In genomic region chr17:34979650-34980352, GRCh38 we compare ENCODE assay signal across 8 cellular contexts. TPM values are rescaled to one million over a fixed set of nuclear protein-coding genes. Genes with fewer than 3 reads are reported as not detected.
A peak's percentile ranks its signal among the peaks of the same experiment; 100 is the strongest.
DNase-seq lines count a peak whose midpoint lies in the region; ATAC-seq and TF ChIP-seq lines count a peak whose summit lies in the region.

No MANE protein-coding gene starts in this region.

- TF ChIP-seq CTCF in left lung (IDR thresholded peaks at IDR 0.05) (no peak), type B pancreatic cell (conservative IDR thresholded peaks at IDR 0.05) (no peak)

- H3K27me3 ChIP-seq in adipocyte (replicated peaks; ENCODE audit: control insufficient read depth, insufficient read depth, low read length) (no peaks in the 10 kb centered on the region), left lung (no peaks in the 10 kb centered on the region)

- intact Hi-C loops in left lung (cut with DNase I), result no loop called here

- no peaks in the 10 kb centered on the region for H3K36me3 ChIP-seq in adipocyte (ENCODE audit: control insufficient read depth, insufficient read depth, low read length, severe bottlenecking)
- peaks cover 0 to 4% of the 10 kb centered on the region in 2 donors for H3K36me3 ChIP-seq in left lung

- peak overlapping the region; percentile 93 for H3K4me3 Mint-ChIP-seq in type B pancreatic cell

- peaks cover 36% of the 10 kb centered on the region for H3K4me1 Mint-ChIP-seq in type B pancreatic cell (ENCODE audit: unreplicated experiment)

- H3K27ac ChIP-seq in left lung, result peak overlapping the region; percentile 99

- no peaks in the 10 kb centered on the region for H3K9me3 Mint-ChIP-seq in type B pancreatic cell

- H3K27ac Mint-ChIP-seq in type B pancreatic cell, result peak overlapping the region; percentile 97

- H3K4me1 ChIP-seq in adipocyte (ENCODE audit: control insufficient read depth, insufficient read depth, low read length) (peaks cover 18% of the 10 kb centered on the region), left lung (peaks cover 10 to 40% of the 10 kb centered on the region in 2 donors)

- DNase-seq in A172 (ENCODE audit: low spot score) (peak; percentile 11), HCEC 1CT (peak; percentile 10), adipocyte (ENCODE audit: low read depth) (peak; percentile 27), left lung (no peak), type B pancreatic cell (ENCODE audit: extremely low spot score, unreplicated experiment) (no peak), islet precursor cell (no peak), dedifferentiated amniotic fluid mesenchymal stem cell (ENCODE audit: extremely low spot score) (no peak)
- DNase-seq in stimulated activated CD4-positive, alpha-beta T cell treated with anti-CD3 and anti-CD28 coated beads, Interleukin-2, amount 100 ng/mL, for 48 hours, result no peak

- H3K27me3 Mint-ChIP-seq in type B pancreatic cell, result peaks cover 3% of the 10 kb centered on the region

- peaks cover 17% of the 10 kb centered on the region for H3K36me3 Mint-ChIP-seq in type B pancreatic cell

- H3K4me3 ChIP-seq in adipocyte (ENCODE audit: low read length) (peak overlapping the region; percentile 84), left lung (peak overlapping the region; percentile 88 to 93)

- H3K9ac ChIP-seq in adipocyte (ENCODE audit: low read length), result peak overlapping the region; percentile 96

- no peaks in the 10 kb centered on the region for H3K9me3 ChIP-seq in adipocyte (ENCODE audit: control insufficient read depth, low read length)
- no peaks in the 10 kb centered on the region for H3K9me3 ChIP-seq in left lung

- ATAC-seq in left lung, result no peak

RNA-seq across cellular contexts. Expression of gene LIG3, which starts 0.5 kb away (rescaled TPM):
- 41.5 and 52.0 TPM in 2 replicates for total RNA-seq in A172 (2014; rRNA removed; shearing (Covaris generic))
- total RNA-seq in left lung (10 to 100 TPM; 27.5 to 30.1 TPM), type B pancreatic cell (ENCODE audit: low replicate concordance) (52.6 and 73.0 TPM in 2 replicates)

RNA-seq across cellular contexts. Expression of gene ZNF830, which starts 18.5 kb away (rescaled TPM):
- total RNA-seq in A172 (2014; rRNA removed; shearing (Covaris generic)), result 17.6 and 25.4 TPM in 2 replicates
- total RNA-seq in left lung (10 to 100 TPM; 11.8 to 11.9 TPM), type B pancreatic cell (ENCODE audit: low replicate concordance) (21.9 and 22.8 TPM in 2 replicates)

RNA-seq across cellular contexts. Expression of gene CCT6B, which starts 18.5 kb away (rescaled TPM):
- total RNA-seq in A172 (2014; rRNA removed; shearing (Covaris generic)), result 4.5 and 5.0 TPM in 2 replicates
- total RNA-seq in left lung (1 to 10 TPM in 1 of 2 donors, under 1 TPM in 1; 0.58 to 2.0 TPM), type B pancreatic cell (ENCODE audit: low replicate concordance) (1.5 and 1.8 TPM in 2 replicates)

Comparison
In these comparisons a context has a peak if more than half of its experiments do, and no peak if none do; other contexts are left out.
1. DNase-seq: peak in A172 (single experiment), HCEC 1CT (single experiment) and adipocyte (single experiment); none in left lung (0 of 2), type B pancreatic cell (single experiment), stimulated activated CD4-positive, alpha-beta T cell treated with anti-CD3 and anti-CD28 coated beads, Interleukin-2, amount 100 ng/mL, for 48 hours (0 of 2), islet precursor cell (single experiment) and dedifferentiated amniotic fluid mesenchymal stem cell (single experiment).